ENCODE assay signal across 8 cellular contexts in genomic region chr22:37019309-37020191, GRCh38. TPM values are rescaled to one million over a fixed set of nuclear protein-coding genes. Genes with fewer than 3 reads are reported as not detected.
DNase-seq lines count a peak whose midpoint lies in the region; ATAC-seq and TF ChIP-seq lines count a peak whose summit lies in the region.

TSS of gene MPST (plus strand) at chr22:37019742. CDS start at chr22:37019837, 95 bp downstream.
TSS of gene TST (minus strand) at chr22:37019447. CDS start at chr22:37018732, 715 bp downstream.

- H3K36me3 Mint-ChIP-seq in activated naive CD4-positive, alpha-beta T cell treated with anti-CD3 and anti-CD28 coated beads, Interleukin-2, amount 10 ng/mL, durations not matched to agents 7 days and 5 days = peaks cover 2% of the 10 kb centered on the region
- H3K36me3 Mint-ChIP-seq in neural crest cell (ENCODE audit: low read depth) = peaks cover 4% of the 10 kb centered on the region

- peak within 1 kb of the TSS; percentile 89 for H3K4me3 Mint-ChIP-seq in activated naive CD4-positive, alpha-beta T cell treated with anti-CD3 and anti-CD28 coated beads, Interleukin-2, amount 10 ng/mL, durations not matched to agents 7 days and 5 days
- H3K4me3 Mint-ChIP-seq in neural crest cell = peak within 1 kb of the TSS; percentile 99

- CTCF ChIA-PET in PC-3 (lab: Charles Lee) = interaction anchor here (0.6 kb wide), 1 partner anchor 135 kb away, joined by 4 read pairs; no protein-coding TSS in a partner anchor
- CTCF ChIA-PET in activated naive CD4-positive, alpha-beta T cell treated with anti-CD3 and anti-CD28 coated beads, Interleukin-2, amount 10 ng/mL, durations not matched to agents 7 days and 5 days (lab: Charles Lee) = interaction anchor here (0.6 to 5.3 kb wide), 8 partner anchors 9 to 240 kb away, joined by 3 to 38 read pairs (median 4); no protein-coding TSS in a partner anchor

- 0 to 1% methylated on average over 2 to 25 of the region's 107 CpGs for WGBS in upper lobe of left lung, 2 donors

- H2AFZ ChIP-seq in PC-3 (ENCODE audit: low read length) = peak within 1 kb of the TSS; percentile 94

- DNase-seq in AG20443 (ENCODE audit: low spot score) (peak; percentile 92), PC-3 (peak; percentile 58), germinal center (ENCODE audit: low spot score) (peak; percentile 57), neural crest cell (ENCODE audit: low read depth, low spot score) (peak; percentile 68), upper lobe of left lung (peak; percentile 87 to 95)
- peak; percentile 66 for DNase-seq in activated naive CD4-positive, alpha-beta T cell treated with anti-CD3 and anti-CD28 coated beads, Interleukin-2, amount 10 ng/mL, durations not matched to agents 7 days and 5 days

- BruUV-seq in PC-3 (replicated peaks; lab: Mats Ljungman, UMichigan) = no TSS peak

- ATAC-seq in GM18861 (IDR thresholded peaks at IDR 0.05; ENCODE audit: unreplicated experiment) = peak; percentile 60
- ATAC-seq in HG03432 (IDR thresholded peaks at IDR 0.05; ENCODE audit: unreplicated experiment) = peak; percentile 58
- ATAC-seq in PC-3 = peak; percentile 92
- ATAC-seq in upper lobe of left lung (ENCODE audit: low FRiP score in 2 of 2) = peak; percentile 85 to 91

- no peaks in the 10 kb centered on the region for H3K36me3 ChIP-seq in PC-3 (ENCODE audit: low read depth, low read length)
- H3K36me3 ChIP-seq in upper lobe of left lung = peaks cover 0 to 19% (median 5%) of the 10 kb centered on the region in 4 donors

- POLR2A ChIA-PET in PC-3 (lab: Charles Lee; ENCODE audit: unreplicated experiment) = interaction anchor here (0.6 kb wide), 1 partner anchor 32 kb away, joined by 3 read pairs; the partner anchor contains the start of gene KCTD17

- intact Hi-C loops in PC-3 (cut with micrococcal nuclease) = no loop called here

- H3K4me1 Mint-ChIP-seq in activated naive CD4-positive, alpha-beta T cell treated with anti-CD3 and anti-CD28 coated beads, Interleukin-2, amount 10 ng/mL, durations not matched to agents 7 days and 5 days = peaks cover 22% of the 10 kb centered on the region
- peaks cover 38% of the 10 kb centered on the region for H3K4me1 Mint-ChIP-seq in neural crest cell

- H3K27me3 ChIP-seq in PC-3 (ENCODE audit: low read length) (no peaks in the 10 kb centered on the region), upper lobe of left lung (no peaks in the 10 kb centered on the region)

- peak within 1 kb of the TSS; percentile 73 for H3K9ac ChIP-seq in PC-3 (ENCODE audit: low read length)

- H3K9me3 Mint-ChIP-seq in activated naive CD4-positive, alpha-beta T cell treated with anti-CD3 and anti-CD28 coated beads, Interleukin-2, amount 10 ng/mL, durations not matched to agents 7 days and 5 days = no peaks in the 10 kb centered on the region
- H3K9me3 Mint-ChIP-seq in neural crest cell = no peaks in the 10 kb centered on the region

- H3K9me3 ChIP-seq in PC-3 (ENCODE audit: low read length) (no peaks in the 10 kb centered on the region), upper lobe of left lung (no peaks in the 10 kb centered on the region)

- no peaks in the 10 kb centered on the region for H3K9me2 ChIP-seq in PC-3 (replicated peaks; ENCODE audit: low read length)

- peak in 2 of 4 donors; percentile 75 to 89 for TF ChIP-seq POLR2A in upper lobe of left lung (IDR thresholded peaks at IDR 0.05)

- H3K27ac Mint-ChIP-seq in activated naive CD4-positive, alpha-beta T cell treated with anti-CD3 and anti-CD28 coated beads, Interleukin-2, amount 10 ng/mL, durations not matched to agents 7 days and 5 days = peak within 1 kb of the TSS; percentile 77
- H3K27ac Mint-ChIP-seq in neural crest cell (ENCODE audit: unreplicated experiment) = peak within 1 kb of the TSS; percentile 96

- H3K79me2 ChIP-seq in PC-3 (ENCODE audit: low read length) = peaks cover 28% of the 10 kb centered on the region

- H3K4me1 ChIP-seq in PC-3 (ENCODE audit: insufficient read depth, low read length) (peaks cover 7% of the 10 kb centered on the region; the same call in 1 of the 2 replicates), upper lobe of left lung (peaks cover 53 to 74% (median 64%) of the 10 kb centered on the region in 4 donors)

- peaks cover 67% of the 10 kb centered on the region for H3K27me3 Mint-ChIP-seq in activated naive CD4-positive, alpha-beta T cell treated with anti-CD3 and anti-CD28 coated beads, Interleukin-2, amount 10 ng/mL, durations not matched to agents 7 days and 5 days
- no peaks in the 10 kb centered on the region for H3K27me3 Mint-ChIP-seq in neural crest cell (ENCODE audit: low read depth)

- H4K20me1 ChIP-seq in PC-3 (ENCODE audit: low read length) = no peaks in the 10 kb centered on the region

- TF ChIP-seq EP300 in upper lobe of left lung (IDR thresholded peaks at IDR 0.05) = no peak

- H3K4me3 ChIP-seq in PC-3 (ENCODE audit: low read length) (peak within 1 kb of the TSS; percentile 90), upper lobe of left lung (peak within 1 kb of the TSS; percentile 71 to 99 (median 95))

- H3K27ac ChIP-seq in PC-3 (ENCODE audit: low read length) (no peak within 1 kb of the TSS), upper lobe of left lung (peak within 1 kb of the TSS; percentile 87 to 96 (median 92))

- TF ChIP-seq CTCF in PC-3 (conservative IDR thresholded peaks at IDR 0.05; ENCODE audit: low read depth, low read length) = no peak
- peak; percentile 22 for TF ChIP-seq CTCF in neural crest cell (conservative IDR thresholded peaks at IDR 0.05)
- TF ChIP-seq CTCF in upper lobe of left lung (IDR thresholded peaks at IDR 0.05) = peak; percentile 38 to 97 (median 86)

- H3F3A ChIP-seq in PC-3 (ENCODE audit: low read length, unreplicated experiment) = no peaks in the 10 kb centered on the region

- peak within 1 kb of the TSS; percentile 91 for H3K4me2 ChIP-seq in PC-3 (ENCODE audit: low read length)

RNA-seq across cellular contexts. Expression of gene MPST, which starts in this region (rescaled TPM):
- 87.5 and 97.0 TPM in 2 replicates for total RNA-seq in PC-3 (2014; rRNA removed)
- total RNA-seq in neural crest cell = 100.0 and 103 TPM in 2 replicates
- 100 to 1,000 TPM in 5 of 6 donors, 10 to 100 TPM in 1; 80.8 to 183 (median 135) TPM for total RNA-seq in upper lobe of left lung

RNA-seq across cellular contexts. Expression of gene TST, which starts in this region (rescaled TPM):
- 31.7 and 35.9 TPM in 2 replicates for total RNA-seq in PC-3 (2014; rRNA removed)
- total RNA-seq in neural crest cell = 31.0 and 31.3 TPM in 2 replicates
- total RNA-seq in upper lobe of left lung = 10 to 100 TPM; 43.0 to 78.1 (median 70.2) TPM
